8 cellular contexts compared by ENCODE assay signal in the genomic region with DNA sequence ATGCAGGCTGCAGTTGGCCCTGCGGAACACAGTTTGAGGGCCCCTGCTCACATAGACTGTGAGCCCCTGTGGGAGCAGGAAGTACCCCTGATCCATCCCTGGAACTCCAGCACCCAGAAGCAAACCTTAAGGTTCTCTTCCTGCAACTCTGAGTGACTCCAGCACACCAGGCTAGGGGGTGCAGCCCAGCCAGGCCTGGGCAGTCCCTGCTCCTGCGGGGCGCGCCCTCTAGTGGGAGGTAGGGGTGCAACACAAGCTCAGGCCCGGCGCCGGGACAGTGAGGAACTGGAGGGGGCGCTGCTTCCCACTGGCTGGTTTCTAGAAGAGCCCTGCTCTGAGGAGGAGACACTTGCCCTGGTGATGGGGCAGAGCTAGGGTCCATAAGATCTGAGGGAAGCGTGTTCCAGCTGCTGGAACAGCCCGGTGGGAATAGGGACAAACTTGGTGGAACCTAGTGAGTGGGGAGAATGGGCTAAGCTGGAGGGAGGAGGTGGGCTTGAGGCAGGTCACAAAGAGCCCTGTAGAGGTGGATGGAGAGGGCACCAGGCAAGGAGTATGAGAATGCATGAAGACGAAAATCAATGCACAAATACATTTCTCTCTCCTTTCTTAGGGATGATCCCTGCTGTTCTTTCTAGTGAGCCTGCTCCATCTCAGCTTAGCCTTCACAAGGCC. TPM values are rescaled to one million over a fixed set of nuclear protein-coding genes. Genes with fewer than 3 reads are reported as not detected.
DNase-seq lines count a peak whose midpoint lies in the region; ATAC-seq and TF ChIP-seq lines count a peak whose summit lies in the region.

No MANE protein-coding gene starts in this region.

- no peaks in the 10 kb centered on the region for H3K9me3 Mint-ChIP-seq in MCF 10A (ENCODE audit: unreplicated experiment)
- peaks cover 5% of the 10 kb centered on the region for H3K9me3 Mint-ChIP-seq in activated CD4-positive, alpha-beta T cell treated with anti-CD3 and anti-CD28 coated beads, Interleukin-2, amount 10 ng/mL, durations not matched to agents 24 days and 14 days
- no peaks in the 10 kb centered on the region for H3K9me3 Mint-ChIP-seq in naive B cell

- no TSS peak for BruUV-seq in MCF 10A (replicated peaks; lab: Mats Ljungman, UMichigan)

- no peak for TF ChIP-seq POLR2A in breast epithelium (IDR thresholded peaks at IDR 0.05)
- no peak for TF ChIP-seq POLR2A in upper lobe of left lung (IDR thresholded peaks at IDR 0.05)

- H3K4me1 ChIP-seq in breast epithelium (no peaks in the 10 kb centered on the region), upper lobe of left lung (peaks cover 4 to 13% (median 8%) of the 10 kb centered on the region in 4 donors)

- intact Hi-C loops in MCF 10A (cut with micrococcal nuclease) (loop anchor here (10.0 kb wide), 1 partner anchor 215 kb away; no protein-coding TSS in a partner anchor), breast epithelium (cut with DNase I; ENCODE audit: low total_unique reads) (no loop called here), sciatic nerve (cut with DNase I) (no loop called here)
- intact Hi-C loops in activated CD4-positive, alpha-beta T cell treated with anti-CD3 and anti-CD28 coated beads, Interleukin-2, amount 10 ng/mL, durations not matched to agents 24 days and 14 days (cut with micrococcal nuclease) = loop anchor here (5.0 to 10.0 kb wide), 2 partner anchors 227 to 655 kb away; a partner anchor contains a TSS

- no peaks in the 10 kb centered on the region for H3K36me3 ChIP-seq in breast epithelium
- peaks cover 0 to 36% (median 4%) of the 10 kb centered on the region in 4 donors for H3K36me3 ChIP-seq in upper lobe of left lung

- TF ChIP-seq CTCF in MCF 10A (IDR thresholded peaks at IDR 0.05; ENCODE audit: unreplicated experiment) = peak; percentile 88
- peak in 1 of 3 donors; percentile 28 for TF ChIP-seq CTCF in breast epithelium (IDR thresholded peaks at IDR 0.05)
- peak; percentile 58 to 81 (median 79) for TF ChIP-seq CTCF in upper lobe of left lung (IDR thresholded peaks at IDR 0.05)

- POLR2A ChIA-PET in MCF 10A (lab: Yijun Ruan, JAX) = interaction anchor here (0.6 to 1.9 kb wide), 3 partner anchors 10 to 57 kb away, joined by 3 to 10 read pairs (median 4); no protein-coding TSS in a partner anchor

- H3K36me3 Mint-ChIP-seq in MCF 10A (ENCODE audit: insufficient read depth, unreplicated experiment) (peaks cover 41% of the 10 kb centered on the region), naive B cell (peaks cover 0 to 9% of the 10 kb centered on the region in 2 donors)
- peaks cover 27% of the 10 kb centered on the region for H3K36me3 Mint-ChIP-seq in activated CD4-positive, alpha-beta T cell treated with anti-CD3 and anti-CD28 coated beads, Interleukin-2, amount 10 ng/mL, durations not matched to agents 24 days and 14 days (ENCODE audit: low read depth)

- H3K9me3 ChIP-seq in breast epithelium (no peaks in the 10 kb centered on the region), upper lobe of left lung (no peaks in the 10 kb centered on the region)

- TF ChIP-seq EP300 in upper lobe of left lung (IDR thresholded peaks at IDR 0.05) = no peak

- peaks cover 18% of the 10 kb centered on the region for H3K4me1 Mint-ChIP-seq in MCF 10A (ENCODE audit: insufficient read depth, unreplicated experiment)
- peaks cover 24% of the 10 kb centered on the region for H3K4me1 Mint-ChIP-seq in activated CD4-positive, alpha-beta T cell treated with anti-CD3 and anti-CD28 coated beads, Interleukin-2, amount 10 ng/mL, durations not matched to agents 24 days and 14 days
- peaks cover 7 to 12% (median 7%) of the 10 kb centered on the region in 3 donors for H3K4me1 Mint-ChIP-seq in naive B cell

- WGBS in upper lobe of left lung, 2 donors = 79 to 87% methylated on average over 8 to 11 of the region's 11 CpGs

- CTCF ChIA-PET in MCF 10A (lab: Yijun Ruan, JAX) = interaction anchor here (0.5 to 3.0 kb wide), 29 partner anchors 9 to 242 kb away, joined by 3 to 60 read pairs (median 4); a partner anchor contains a TSS

- peak; percentile 34 to 44 for ATAC-seq in naive B cell (ENCODE audit: low read depth in 2 of 2)
- peak; percentile 67 to 88 for ATAC-seq in upper lobe of left lung (ENCODE audit: low FRiP score in 2 of 2)
- ATAC-seq in sciatic nerve = no peak

- H3K27me3 ChIP-seq in breast epithelium (no peaks in the 10 kb centered on the region), upper lobe of left lung (no peaks in the 10 kb centered on the region)

- H3K27ac ChIP-seq in breast epithelium = no peak overlapping the region
- H3K27ac ChIP-seq in upper lobe of left lung = no peak overlapping the region

- H3K27ac Mint-ChIP-seq in MCF 10A (ENCODE audit: low read depth, unreplicated experiment) (no peak overlapping the region), naive B cell (peak overlapping the region in 2 of 6 donors; percentile 43 to 48)
- peak overlapping the region; percentile 21 for H3K27ac Mint-ChIP-seq in activated CD4-positive, alpha-beta T cell treated with anti-CD3 and anti-CD28 coated beads, Interleukin-2, amount 10 ng/mL, durations not matched to agents 24 days and 14 days

- DNase-seq in MCF 10A (ENCODE audit: unreplicated experiment) (peak; percentile 64), breast epithelium (ENCODE audit: low spot score in 2 of 2) (no peak), NCI-H2196 treated with DMSO at 0.1 percent for 48 hours (lab: John Stamatoyannopoulos, UW; ENCODE audit: unreplicated experiment) (peak; percentile 13), naive B cell (peak; percentile 27), upper lobe of left lung (peak; percentile 73 to 88), sciatic nerve (ENCODE audit: low spot score) (no peak)
- DNase-seq in activated CD4-positive, alpha-beta T cell treated with anti-CD3 and anti-CD28 coated beads, Interleukin-2, amount 10 ng/mL, durations not matched to agents 24 days and 14 days = peak; percentile 88
- peak; percentile 27 for DNase-seq in effector CD4-positive, alpha-beta T cell

- H3K4me3 ChIP-seq in breast epithelium (no peak overlapping the region), upper lobe of left lung (no peak overlapping the region)

- H3K4me3 Mint-ChIP-seq in MCF 10A (ENCODE audit: unreplicated experiment) (no peak overlapping the region), naive B cell (peak overlapping the region in 1 of 8 donors; percentile 50)
- H3K4me3 Mint-ChIP-seq in activated CD4-positive, alpha-beta T cell treated with anti-CD3 and anti-CD28 coated beads, Interleukin-2, amount 10 ng/mL, durations not matched to agents 24 days and 14 days = no peak overlapping the region

- no peaks in the 10 kb centered on the region for H3K27me3 Mint-ChIP-seq in MCF 10A (ENCODE audit: insufficient read depth, unreplicated experiment)
- H3K27me3 Mint-ChIP-seq in activated CD4-positive, alpha-beta T cell treated with anti-CD3 and anti-CD28 coated beads, Interleukin-2, amount 10 ng/mL, durations not matched to agents 24 days and 14 days = no peaks in the 10 kb centered on the region
- no peaks in the 10 kb centered on the region for H3K27me3 Mint-ChIP-seq in naive B cell

RNA-seq across cellular contexts. Expression of a gene that starts 5.0 kb away (rescaled TPM):
- total RNA-seq in MCF 10A (2022) = 6.2 and 8.1 TPM in 2 replicates
- 10 to 100 TPM in 2 of 3 donors, 1 to 10 TPM in 1; 6.2 to 13.3 (median 12.5) TPM for total RNA-seq in breast epithelium
- total RNA-seq in activated CD4-positive, alpha-beta T cell treated with anti-CD3 and anti-CD28 coated beads, Interleukin-2, amount 10 ng/mL, durations not matched to agents 24 days and 14 days = 6.9 and 10.8 TPM in 2 replicates
- 1 to 10 TPM in 5 of 6 donors, not detected in 1; 5.3 to 8.1 (median 7.0) TPM for polyA plus RNA-seq in naive B cell (ENCODE audit: low read depth in 6 of 6)
- 10 to 100 TPM in 4 of 6 donors, 1 to 10 TPM in 2; 6.2 to 18.6 (median 11.3) TPM for total RNA-seq in upper lobe of left lung
- total RNA-seq in sciatic nerve = 12.3 TPM

RNA-seq across cellular contexts. Expression of a gene that starts 37.1 kb away (rescaled TPM):
- not detected in 2 replicates for total RNA-seq in MCF 10A (2022)
- 1 to 10 TPM in 1 of 3 donors, not detected in 2; 1.3 TPM for total RNA-seq in breast epithelium
- 0.59 and 0.98 TPM in 2 replicates for total RNA-seq in activated CD4-positive, alpha-beta T cell treated with anti-CD3 and anti-CD28 coated beads, Interleukin-2, amount 10 ng/mL, durations not matched to agents 24 days and 14 days
- polyA plus RNA-seq in naive B cell (ENCODE audit: low read depth in 6 of 6) = not detected
- total RNA-seq in upper lobe of left lung = 1 to 10 TPM in 1 of 6 donors, under 1 TPM in 1, not detected in 4; 0.89 to 1.2 TPM
- total RNA-seq in sciatic nerve = not detected

Comparison
In these comparisons a context has a peak if more than half of its experiments do, and no peak if none do; other contexts are left out.
1. DNase-seq: peak in MCF 10A (single experiment), NCI-H2196 treated with DMSO at 0.1 percent for 48 hours (single experiment), activated CD4-positive, alpha-beta T cell treated with anti-CD3 and anti-CD28 coated beads, Interleukin-2, amount 10 ng/mL, durations not matched to agents 24 days and 14 days (single experiment), effector CD4-positive, alpha-beta T cell (single experiment), naive B cell (single experiment) and upper lobe of left lung (2 of 2); none in breast epithelium (0 of 2) and sciatic nerve (single experiment).
2. intact Hi-C loops: an anchor here in MCF 10A (10.0 kb wide) and activated CD4-positive, alpha-beta T cell treated with anti-CD3 and anti-CD28 coated beads, Interleukin-2, amount 10 ng/mL, durations not matched to agents 24 days and 14 days (5.0 to 10.0 kb wide); none called in breast epithelium and sciatic nerve.